In the genomic region with DNA sequence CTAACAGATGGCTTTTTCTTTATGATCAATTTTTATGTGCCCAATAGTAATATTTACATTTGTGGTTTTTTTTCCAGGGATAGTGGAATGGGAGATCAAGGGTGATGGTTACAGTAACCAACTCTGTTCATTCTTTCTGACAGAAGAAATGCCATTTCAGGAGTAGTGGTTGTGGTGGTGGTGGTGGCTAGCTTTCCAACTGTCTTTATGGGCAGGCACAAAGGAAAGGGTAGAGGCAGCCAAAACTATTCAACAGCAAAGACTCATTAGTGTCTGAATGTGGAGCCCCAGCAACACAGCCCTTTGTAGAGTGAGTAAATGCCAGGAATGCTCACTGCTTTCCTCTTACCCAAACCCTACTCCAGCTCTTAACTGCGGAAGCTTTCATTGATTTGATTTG, we compare ENCODE assay signal across 19 cellular contexts.
DNase-seq lines count a peak whose midpoint lies in the region; ATAC-seq, FAIRE-seq and TF ChIP-seq lines count a peak whose summit lies in the region.
"Had no signal": no experiment of that assay in that cellular context is flagged by ENCODE, and none has a peak within 500 bp of the region (broad histone marks: within the 10 kb centered on the region; RNA-seq: fewer than 3 reads in every experiment).

No MANE protein-coding gene starts in this region.

- H3K4me1 Mint-ChIP-seq in activated CD8-positive, alpha-beta T cell treated with anti-CD3 and anti-CD28 coated beads for 36 hours (ENCODE audit: low read depth) = no peaks in the 10 kb centered on the region
- H3K4me1 Mint-ChIP-seq: CD4-positive, alpha-beta memory T cell had no signal

- H3K79me2 ChIP-seq in H1 (ENCODE audit: control insufficient read depth in 1 of 2, insufficient read depth in 2 of 2, low read length in 2 of 2) = no peaks in the 10 kb centered on the region

- H2BK20ac ChIP-seq in IMR-90 (ENCODE audit: low read depth, low read length) = peak overlapping the region; percentile 8; the same call in 1 of the 2 replicates
- no peak overlapping the region for H2BK20ac ChIP-seq in H1 (ENCODE audit: low read length)

- H3K23ac ChIP-seq in IMR-90 (ENCODE audit: low read depth, low read length) = no peak overlapping the region
- H3K23ac ChIP-seq in H1 (ENCODE audit: insufficient read length) = no peak overlapping the region
- H3K23ac ChIP-seq in mesenchymal stem cell (ENCODE audit: low read length in 2 of 2) = no peak overlapping the region

- H2BK120ac ChIP-seq in IMR-90 (ENCODE audit: low read depth, low read length) = peak overlapping the region; percentile 21; the same call in 1 of the 2 replicates
- H2BK120ac ChIP-seq in H1 (replicated peaks; ENCODE audit: low read depth, low read length) = no peak overlapping the region
- no peak overlapping the region for H2BK120ac ChIP-seq in mesenchymal stem cell (ENCODE audit: low read depth, low read length)

- H2BK5ac ChIP-seq in IMR-90 (ENCODE audit: low read depth, low read length, poor library complexity, severe bottlenecking) (no peak overlapping the region), H1 (ENCODE audit: low read depth, low read length) (no peak overlapping the region), mesenchymal stem cell (ENCODE audit: low read depth, low read length, poor library complexity, severe bottlenecking) (no peak overlapping the region)

- no peak for TF ChIP-seq POLR2A in IMR-90 (IDR thresholded peaks at IDR 0.05; ENCODE audit: low read depth, low read length)
- TF ChIP-seq POLR2A in H1 (IDR thresholded peaks at IDR 0.05; ENCODE audit: control extremely low read depth in 1 of 2, low read depth in 2 of 2, low read length in 2 of 2) = no peak

- no peak overlapping the region; the same call in 1 of the 2 replicates for H4K91ac ChIP-seq in IMR-90 (ENCODE audit: insufficient read depth, low read depth, low read length)
- no peak overlapping the region for H4K91ac ChIP-seq in H1 (replicated peaks; ENCODE audit: insufficient read length, low read length)
- H4K91ac ChIP-seq in mesenchymal stem cell (ENCODE audit: low read length) = no peak overlapping the region

- no peaks in the 10 kb centered on the region for H3K23me2 ChIP-seq in H1 (ENCODE audit: low read depth, low read length)

- no peak overlapping the region; the same call in 1 of the 2 replicates for H2AK5ac ChIP-seq in IMR-90 (ENCODE audit: low read depth, low read length)
- no peak overlapping the region for H2AK5ac ChIP-seq in H1 (ENCODE audit: low read depth, low read length)
- H2AK5ac ChIP-seq in mesenchymal stem cell (ENCODE audit: low read length, severe bottlenecking) = no peak overlapping the region

- TF ChIP-seq RAD21 in IMR-90 (IDR thresholded peaks at IDR 0.05; ENCODE audit: low read length) (no peak), H1 (IDR thresholded peaks at IDR 0.05 in 1 of 2, conservative IDR thresholded peaks at IDR 0.05 in 1 of 2; ENCODE audit: low read depth in 2 of 2, low read length in 2 of 2) (no peak)

- H2AFZ ChIP-seq in IMR-90 (replicated peaks; ENCODE audit: low read length, poor library complexity) = no peak overlapping the region
- H2AFZ ChIP-seq in H1 (ENCODE audit: low read length) = peak overlapping the region; percentile 42; the same call in 1 of the 2 replicates
- no peak overlapping the region for H2AFZ ChIP-seq in mesenchymal stem cell (ENCODE audit: low read depth, low read length)

- H2BK15ac ChIP-seq in IMR-90 (ENCODE audit: low read depth, low read length) (no peak overlapping the region; the same call in 2 of the 3 replicates), H1 (ENCODE audit: low read length) (no peak overlapping the region), mesenchymal stem cell (ENCODE audit: low read depth, poor library complexity, severe bottlenecking) (no peak overlapping the region)

- H3K27me3 Mint-ChIP-seq in activated CD8-positive, alpha-beta T cell treated with anti-CD3 and anti-CD28 coated beads for 36 hours = no peaks in the 10 kb centered on the region
- H3K27me3 Mint-ChIP-seq: CD4-positive, alpha-beta memory T cell had no signal

- H3K9ac ChIP-seq in IMR-90 (ENCODE audit: low read depth, low read length) = no peak overlapping the region
- H3K9ac ChIP-seq in H1 (replicated peaks in 1 of 4; ENCODE audit: extremely low read depth in 1 of 4, low read depth in 3 of 4, low read length in 3 of 4) = no peak overlapping the region
- H3K9ac ChIP-seq in mesenchymal stem cell (ENCODE audit: low read length) = no peak overlapping the region
- H3K9ac ChIP-seq: BLaER1 had no signal

- POLR2A ChIA-PET in A673 (lab: Charles Lee; ENCODE audit: low non-redundant PET) = no interaction called here
- POLR2A ChIA-PET in IMR-90 (lab: Charles Lee; ENCODE audit: unreplicated experiment) = no interaction called here
- POLR2A ChIA-PET in H1 (lab: Charles Lee; ENCODE audit: partially characterized antibody) = no interaction called here
- POLR2A ChIA-PET in activated CD8-positive, alpha-beta T cell treated with anti-CD3 and anti-CD28 coated beads for 36 hours (lab: Charles Lee) = no interaction called here

- H3K27me3 ChIP-seq in A673 (replicated peaks; ENCODE audit: insufficient read depth, low read depth, low read length, poor library complexity) (no peaks in the 10 kb centered on the region), IMR-90 (ENCODE audit: control insufficient read depth, insufficient read depth, low read length) (no peaks in the 10 kb centered on the region), H1 (replicated peaks in 1 of 4; ENCODE audit: control insufficient read depth in 3 of 4, extremely low read depth in 1 of 4, insufficient read depth in 3 of 4, low read length in 3 of 4) (no peaks in the 10 kb centered on the region), mesenchymal stem cell (ENCODE audit: control insufficient read depth in 1 of 2, insufficient read depth in 1 of 2, low read length in 2 of 2) (no peaks in the 10 kb centered on the region)
- H3K27me3 ChIP-seq: BLaER1 had no signal

- H3K4me3 ChIP-seq in A673 (ENCODE audit: low read depth, low read length, poor library complexity, severe bottlenecking) (no peak overlapping the region), IMR-90 (ENCODE audit: insufficient read depth, low read depth, low read length) (no peak overlapping the region), H1 (ENCODE audit: extremely low read depth in 1 of 4, insufficient read depth in 2 of 4, low read depth in 3 of 4, low read length in 4 of 4) (no peak overlapping the region), mesenchymal stem cell (ENCODE audit: insufficient read depth in 1 of 2, low read depth in 1 of 2, low read length in 2 of 2) (no peak overlapping the region)
- H3K4me3 ChIP-seq: BLaER1 had no signal

- no peaks in the 10 kb centered on the region for H3K9me3 ChIP-seq in A673 (ENCODE audit: low read depth, low read length, poor library complexity, severe bottlenecking)
- no peaks in the 10 kb centered on the region for H3K9me3 ChIP-seq in IMR-90 (ENCODE audit: control insufficient read depth, insufficient read depth, low read length)
- H3K9me3 ChIP-seq in H1 (ENCODE audit: insufficient read depth in 2 of 2, low read depth in 1 of 2, low read length in 1 of 2) = no peaks in the 10 kb centered on the region
- H3K9me3 ChIP-seq in mesenchymal stem cell (ENCODE audit: control insufficient read depth, low read length) = no peaks in the 10 kb centered on the region
- H3K9me3 ChIP-seq: BLaER1 had no signal

- peak overlapping the region; percentile 5 for H3K4ac ChIP-seq in IMR-90 (ENCODE audit: low read depth, low read length)
- no peak overlapping the region for H3K4ac ChIP-seq in H1 (replicated peaks; ENCODE audit: insufficient read length, low read depth, low read length)
- no peak overlapping the region for H3K4ac ChIP-seq in mesenchymal stem cell (ENCODE audit: low read depth in 1 of 2, low read length in 2 of 2)

- no peak overlapping the region for H2BK12ac ChIP-seq in H1 (ENCODE audit: low read depth, low read length)
- peak overlapping the region in 1 of 2 experiments; percentile 54 for H2BK12ac ChIP-seq in mesenchymal stem cell (ENCODE audit: low read length in 2 of 2)

- no peak overlapping the region for H4K8ac ChIP-seq in IMR-90 (ENCODE audit: low read depth in 2 of 2, low read length in 2 of 2)
- H4K8ac ChIP-seq in H1 (ENCODE audit: extremely low read depth, insufficient read depth, low read length) = no peak overlapping the region
- H4K8ac ChIP-seq in mesenchymal stem cell (ENCODE audit: low read length) = no peak overlapping the region

- H3K36me3 ChIP-seq in A673 (ENCODE audit: insufficient read depth, low read length, poor library complexity, severe bottlenecking) (no peaks in the 10 kb centered on the region), IMR-90 (ENCODE audit: control insufficient read depth, insufficient read depth, low read length) (no peaks in the 10 kb centered on the region), H1 (ENCODE audit: control insufficient read depth in 2 of 4, insufficient read depth in 4 of 4, low read length in 3 of 4) (no peaks in the 10 kb centered on the region), mesenchymal stem cell (ENCODE audit: control insufficient read depth in 1 of 2, insufficient read depth in 2 of 2, low read depth in 1 of 2, low read length in 2 of 2) (no peaks in the 10 kb centered on the region)
- H3K36me3 ChIP-seq: BLaER1 had no signal

- H4K5ac ChIP-seq in IMR-90 (ENCODE audit: low read depth, low read length) (0 out of 2 replicates have a peak overlapping the region, but pooled peaks have one; percentile 27), H1 (ENCODE audit: insufficient read length, low read depth, low read length) (no peak overlapping the region)

- no CpG with 5 or more reads among the region's 1 CpG for WGBS in IMR-90 (ENCODE audit: extremely low coverage in 2 of 2, insufficient read length in 1 of 2), 2 experiments
- WGBS in H1 (ENCODE audit: extremely low coverage in 1 of 2, insufficient coverage in 1 of 2, insufficient read length in 1 of 2, insufficient replicate concordance in 2 of 2, low coverage in 1 of 2, low lambda C conversion rate in 2 of 2, missing lambda C conversion rate in 1 of 2), 2 experiments = 73% methylated on average over 1 of the region's 1 CpG; no CpG with 5 or more reads in 1 of the 2 experiments
- WGBS in mesenchymal stem cell = no CpG with 5 or more reads among the region's 1 CpG

- H3K4me3 Mint-ChIP-seq in activated CD8-positive, alpha-beta T cell treated with anti-CD3 and anti-CD28 coated beads for 36 hours = no peak overlapping the region
- H3K4me3 Mint-ChIP-seq: CD4-positive, alpha-beta memory T cell; H9 had no signal

- H3K4me1 ChIP-seq in A673 (ENCODE audit: insufficient read depth, low read length, poor library complexity, severe bottlenecking) (peaks cover 18% of the 10 kb centered on the region), IMR-90 (ENCODE audit: control insufficient read depth, insufficient read depth, low read length) (peaks cover 6% of the 10 kb centered on the region; the same call in 1 of the 2 replicates), H1 (replicated peaks in 1 of 4; ENCODE audit: control insufficient read depth in 3 of 4, insufficient read depth in 4 of 4, low read length in 3 of 4) (no peaks in the 10 kb centered on the region; a peak in 1 of 7 replicates), mesenchymal stem cell (ENCODE audit: control insufficient read depth, insufficient read depth, low read depth, low read length) (no peaks in the 10 kb centered on the region)
- H3K4me1 ChIP-seq: BLaER1 had no signal

- no peaks in the 10 kb centered on the region for H4K20me1 ChIP-seq in IMR-90 (ENCODE audit: insufficient read depth, low read length)
- H4K20me1 ChIP-seq in H1 (replicated peaks in 1 of 2; ENCODE audit: control insufficient read depth in 1 of 2, insufficient read depth in 2 of 2, low read length in 2 of 2) = no peaks in the 10 kb centered on the region
- H4K20me1 ChIP-seq: BLaER1 had no signal

- in situ Hi-C loops in IMR-90 (cut with MboI; ENCODE audit: low sequenced_read_pairs) = no loop called here

- H3K27ac ChIP-seq in A673 (ENCODE audit: low read depth, low read length, poor library complexity, severe bottlenecking) (no peak overlapping the region), IMR-90 (ENCODE audit: insufficient read depth, low read length) (peak overlapping the region; percentile 21; the same call in 1 of the 2 replicates), H1 (ENCODE audit: low read depth, low read length) (no peak overlapping the region), mesenchymal stem cell (ENCODE audit: low read length, poor library complexity, severe bottlenecking) (no peak overlapping the region)
- H3K27ac ChIP-seq: 22Rv1, BLaER1 had no signal

- H3K18ac ChIP-seq in IMR-90 (ENCODE audit: low read depth, low read length) = 0 out of 2 replicates have a peak overlapping the region, but pooled peaks have one; percentile 33
- H3K18ac ChIP-seq in H1 (ENCODE audit: extremely low read depth, low read length) = no peak overlapping the region
- no peak overlapping the region for H3K18ac ChIP-seq in mesenchymal stem cell (ENCODE audit: low read depth in 1 of 2, low read length in 2 of 2)

- CTCF ChIA-PET in A673 (lab: Charles Lee) = no interaction called here
- CTCF ChIA-PET in IMR-90 (lab: Yijun Ruan, JAX) = no interaction called here
- CTCF ChIA-PET in H1 (lab: Charles Lee; ENCODE audit: partially characterized antibody) = interaction anchor here (1.0 to 1.1 kb wide), 2 partner anchors 10 to 179 kb away, joined by 3 read pairs; no protein-coding TSS in a partner anchor
- CTCF ChIA-PET in activated CD8-positive, alpha-beta T cell treated with anti-CD3 and anti-CD28 coated beads for 36 hours (lab: Charles Lee) = no interaction called here

- no peak overlapping the region for H3K27ac Mint-ChIP-seq in activated CD8-positive, alpha-beta T cell treated with anti-CD3 and anti-CD28 coated beads for 36 hours
- H3K27ac Mint-ChIP-seq: CD4-positive, alpha-beta memory T cell; H9 had no signal

- H3K4me2 ChIP-seq in IMR-90 (ENCODE audit: low read depth, low read length) (no peak overlapping the region), H1 (ENCODE audit: insufficient read depth in 1 of 2, low read depth in 2 of 2, low read length in 2 of 2) (no peak overlapping the region), mesenchymal stem cell (ENCODE audit: low read length, poor library complexity, severe bottlenecking) (no peak overlapping the region)
- H3K4me2 ChIP-seq: BLaER1 had no signal

- H3K79me1 ChIP-seq in IMR-90 (ENCODE audit: low read depth in 1 of 2, low read length in 2 of 2) = no peaks in the 10 kb centered on the region
- no peaks in the 10 kb centered on the region for H3K79me1 ChIP-seq in H1 (ENCODE audit: low read depth, low read length)
- H3K79me1 ChIP-seq in mesenchymal stem cell (replicated peaks; ENCODE audit: low read length, poor library complexity, severe bottlenecking) = no peaks in the 10 kb centered on the region

- TF ChIP-seq CTCF in A673 (conservative IDR thresholded peaks at IDR 0.05; ENCODE audit: low read depth, low read length) = no peak
- TF ChIP-seq CTCF in IMR-90 (conservative IDR thresholded peaks at IDR 0.05; ENCODE audit: low read depth, low read length) = no peak
- TF ChIP-seq CTCF in H1 (IDR thresholded peaks at IDR 0.05; ENCODE audit: control extremely low read depth in 1 of 3, insufficient read depth in 1 of 3, low read depth in 1 of 3, low read length in 3 of 3) = no peak
- TF ChIP-seq CTCF in activated CD8-positive, alpha-beta T cell treated with anti-CD3 and anti-CD28 coated beads for 36 hours (IDR thresholded peaks at IDR 0.05) = no peak

- no peaks in the 10 kb centered on the region for H3K36me3 Mint-ChIP-seq in activated CD8-positive, alpha-beta T cell treated with anti-CD3 and anti-CD28 coated beads for 36 hours (ENCODE audit: low read depth)
- H3K36me3 Mint-ChIP-seq: CD4-positive, alpha-beta memory T cell had no signal

- no peak for TF ChIP-seq EP300 in H1 (IDR thresholded peaks at IDR 0.05; ENCODE audit: borderline replicate concordance in 1 of 2, low read depth in 2 of 2, low read length in 2 of 2)

- no peaks in the 10 kb centered on the region for H3K9me3 Mint-ChIP-seq in activated CD8-positive, alpha-beta T cell treated with anti-CD3 and anti-CD28 coated beads for 36 hours
- H3K9me3 Mint-ChIP-seq: H9 had no signal

- dilution Hi-C loops in IMR-90 (cut with HindIII; ENCODE audit: low sequenced_read_pairs, unreplicated experiment) = no loop called here

- DNase-seq in A673 (ENCODE audit: low spot score) = peak; percentile 10
- no peak for DNase-seq in IMR-90
- no peak for DNase-seq in H1 (ENCODE audit: low read depth in 1 of 2, low spot score in 2 of 2)
- peak; percentile 53 for DNase-seq in mesenchymal stem cell
- no peak for DNase-seq in iPS-NIHi7 (ENCODE audit: extremely low spot score)
- DNase-seq in activated CD8-positive, alpha-beta T cell treated with anti-CD3 and anti-CD28 coated beads for 36 hours = no peak
- no peak for DNase-seq in left cardiac atrium
- no peak for DNase-seq in posterior vena cava (ENCODE audit: low spot score)
- DNase-seq: Calu3; CD4-positive, alpha-beta memory T cell; H9; KBM-7; NCI-H1105 treated with DMSO at 0.1 percent for 48 hours; NCI-H1694 treated with DMSO at 0.1 percent for 48 hours; NCI-H2107; NCI-H2227 treated with DMSO at 0.1 percent for 48 hours; NCI-H524 had no signal

- H3K9me1 ChIP-seq in IMR-90 (ENCODE audit: insufficient read depth, low read length) = no peaks in the 10 kb centered on the region

- no peak overlapping the region for H3K56ac ChIP-seq in IMR-90 (ENCODE audit: extremely low read depth, insufficient read depth, low read length)
- H3K56ac ChIP-seq in H1 (replicated peaks; ENCODE audit: insufficient read length, low read depth, low read length) = no peak overlapping the region

- ATAC-seq in IMR-90 (ENCODE audit: low read depth) (peak; percentile 46), left cardiac atrium (no peak)
- ATAC-seq in activated CD8-positive, alpha-beta T cell treated with anti-CD3 and anti-CD28 coated beads for 36 hours = no peak

- H2AK9ac ChIP-seq in IMR-90 (replicated peaks; ENCODE audit: low read depth, low read length, poor library complexity) = no peak overlapping the region

- BruUV-seq in A673 (replicated peaks; lab: Mats Ljungman, UMichigan) (no TSS peak), IMR-90 (replicated peaks; lab: Mats Ljungman, UMichigan) (no TSS peak)

- no peak for FAIRE-seq in H1 (lab: Jason Lieb, UNC)

- intact Hi-C loops in A673 (cut with micrococcal nuclease; ENCODE audit: unreplicated experiment) (no loop called here), IMR-90 (cut with micrococcal nuclease) (no loop called here), left cardiac atrium (cut with DNase I) (no loop called here), posterior vena cava (cut with DNase I) (no loop called here)
- intact Hi-C loops in activated CD8-positive, alpha-beta T cell treated with anti-CD3 and anti-CD28 coated beads for 36 hours (cut with micrococcal nuclease) = no loop called here

- H3K14ac ChIP-seq in IMR-90 (replicated peaks; ENCODE audit: low read depth, low read length) = 0 out of 2 replicates have a peak overlapping the region, but pooled peaks have one; percentile 49
- H3K14ac ChIP-seq in H1 (ENCODE audit: insufficient read length) = no peak overlapping the region
- H3K14ac ChIP-seq in mesenchymal stem cell (ENCODE audit: low read length in 2 of 2) = no peak overlapping the region

Comparison
In these comparisons a context has a peak if more than half of its experiments do, and no peak if none do; other contexts are left out.
1. DNase-seq: peak in A673 (single experiment) and mesenchymal stem cell (single experiment); none in IMR-90 (single experiment), H1 (0 of 2), iPS-NIHi7 (single experiment), activated CD8-positive, alpha-beta T cell treated with anti-CD3 and anti-CD28 coated beads for 36 hours (single experiment), left cardiac atrium (single experiment) and posterior vena cava (single experiment).